ENCODE assay signal across 28 cellular contexts in the genomic region with DNA sequence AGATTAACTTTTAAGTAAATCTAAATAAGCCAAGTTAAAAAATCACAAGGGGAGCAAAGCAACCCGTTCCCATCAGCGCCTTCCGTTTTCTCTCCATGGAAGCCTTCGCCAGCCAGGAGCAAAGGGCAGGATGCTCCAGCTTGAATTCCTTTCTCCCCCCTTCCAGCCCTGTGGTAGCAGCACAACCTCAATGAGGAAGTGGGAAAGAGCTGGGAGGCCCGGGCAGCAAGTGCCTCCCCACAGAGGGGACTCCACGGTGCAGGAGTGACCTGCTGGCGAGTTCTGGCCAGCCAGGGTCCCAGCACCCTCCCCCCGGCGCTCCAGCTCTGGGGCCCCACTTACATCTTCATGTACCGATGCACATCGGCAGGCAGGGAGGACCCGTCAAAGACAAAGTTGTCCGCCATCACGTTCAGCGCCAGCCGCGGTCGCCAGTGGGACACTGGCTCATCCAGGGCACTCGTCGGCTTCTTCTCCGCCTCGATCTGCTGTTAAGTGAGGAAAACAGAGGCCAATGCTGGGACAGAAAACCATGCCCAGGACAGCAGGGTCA. TPM values are rescaled to one million over a fixed set of nuclear protein-coding genes. Genes with fewer than 3 reads are reported as not detected.
DNase-seq lines count a peak whose midpoint lies in the region; ATAC-seq, FAIRE-seq and TF ChIP-seq lines count a peak whose summit lies in the region.
"Had no signal": no experiment of that assay in that cellular context is flagged by ENCODE, and none has a peak within 500 bp of the region (broad histone marks: within the 10 kb centered on the region; RNA-seq: fewer than 3 reads in every experiment).

No MANE protein-coding gene starts in this region.

- no peak for FAIRE-seq in H1 (lab: Jason Lieb, UNC)
- FAIRE-seq: GM12892 had no signal

- TF ChIP-seq CTCF in heart right ventricle (IDR thresholded peaks at IDR 0.05) (no peak), MM.1S (IDR thresholded peaks at IDR 0.05; ENCODE audit: low read length) (no peak), H1 (IDR thresholded peaks at IDR 0.05; ENCODE audit: control extremely low read depth in 1 of 3, insufficient read depth in 1 of 3, low read depth in 1 of 3, low read length in 3 of 3) (no peak), ascending aorta (IDR thresholded peaks at IDR 0.05) (no peak)

- H3K9me3 ChIP-seq in heart right ventricle (no peaks in the 10 kb centered on the region), MM.1S (replicated peaks; ENCODE audit: insufficient read depth, low read length) (no peaks in the 10 kb centered on the region), H1 (ENCODE audit: insufficient read depth in 2 of 2, low read depth in 1 of 2, low read length in 1 of 2) (no peaks in the 10 kb centered on the region), trophoblast cell (ENCODE audit: insufficient read depth, low read depth, low read length) (peaks cover 3% of the 10 kb centered on the region), ascending aorta (no peaks in the 10 kb centered on the region)
- H3K9me3 ChIP-seq: BLaER1 treated with 17β-estradiol and CSF1 and Interleukin-3, amounts not matched to agents 10 nM and 100 nM; Caco-2; Peyer's patch; SJSA1 had no signal

- POLR2A ChIA-PET in H1 (lab: Charles Lee; ENCODE audit: partially characterized antibody) = interaction anchor here (0.7 kb wide), 1 partner anchor 50 kb away, joined by 3 read pairs; no protein-coding TSS in a partner anchor

- H3K23me2 ChIP-seq in H1 (ENCODE audit: low read depth, low read length) = no peaks in the 10 kb centered on the region

- CTCF ChIA-PET in H1 (lab: Charles Lee; ENCODE audit: partially characterized antibody) = interaction anchor here (0.5 kb wide), 1 partner anchor 1409 kb away, joined by 3 read pairs; no protein-coding TSS in a partner anchor

- H3K4me3 ChIP-seq in heart right ventricle = no peak overlapping the region
- H3K4me3 ChIP-seq in MM.1S (ENCODE audit: low read length) = no peak overlapping the region; the same call in 1 of the 2 replicates
- H3K4me3 ChIP-seq in H1 (ENCODE audit: extremely low read depth in 1 of 4, insufficient read depth in 2 of 4, low read depth in 3 of 4, low read length in 4 of 4) = no peak overlapping the region
- no peak overlapping the region for H3K4me3 ChIP-seq in trophoblast cell (ENCODE audit: low read depth, low read length)
- no peak overlapping the region for H3K4me3 ChIP-seq in ascending aorta
- H3K4me3 ChIP-seq: BLaER1 treated with 17β-estradiol and CSF1 and Interleukin-3, amounts not matched to agents 10 nM and 100 nM; Peyer's patch; SJSA1 had no signal

- H2BK120ac ChIP-seq in H1 (replicated peaks; ENCODE audit: low read depth, low read length) (no peak overlapping the region), trophoblast cell (ENCODE audit: insufficient read depth, low read length, poor library complexity) (no peak overlapping the region)

- H3K14ac ChIP-seq in H1 (ENCODE audit: insufficient read length) (no peak overlapping the region), trophoblast cell (ENCODE audit: low read length) (no peak overlapping the region)

- no peak for TF ChIP-seq EP300 in H1 (IDR thresholded peaks at IDR 0.05; ENCODE audit: borderline replicate concordance in 1 of 2, low read depth in 2 of 2, low read length in 2 of 2)

- H4K91ac ChIP-seq in H1 (replicated peaks; ENCODE audit: insufficient read length, low read length) (no peak overlapping the region), trophoblast cell (ENCODE audit: low read depth, low read length) (no peak overlapping the region)

- H3K18ac ChIP-seq in H1 (ENCODE audit: extremely low read depth, low read length) (no peak overlapping the region), trophoblast cell (ENCODE audit: low read length) (peak overlapping the region; percentile 23)

- no peak overlapping the region for H4K5ac ChIP-seq in H1 (ENCODE audit: insufficient read length, low read depth, low read length)

- H3K9ac ChIP-seq in MM.1S (ENCODE audit: low read length) (no peak overlapping the region), H1 (replicated peaks in 1 of 4; ENCODE audit: extremely low read depth in 1 of 4, low read depth in 3 of 4, low read length in 3 of 4) (no peak overlapping the region), trophoblast cell (ENCODE audit: low read length) (no peak overlapping the region)
- H3K9ac ChIP-seq: KMS-11 had no signal

- H4K8ac ChIP-seq in H1 (ENCODE audit: extremely low read depth, insufficient read depth, low read length) (peak overlapping the region; percentile 79; the same call in 1 of the 2 replicates), trophoblast cell (ENCODE audit: low read depth, low read length) (no peak overlapping the region)

- no peak overlapping the region for H3K56ac ChIP-seq in H1 (replicated peaks; ENCODE audit: insufficient read length, low read depth, low read length)

- no peaks in the 10 kb centered on the region for H4K20me1 ChIP-seq in MM.1S (ENCODE audit: insufficient read depth, low read length)
- H4K20me1 ChIP-seq in H1 (replicated peaks in 1 of 2; ENCODE audit: control insufficient read depth in 1 of 2, insufficient read depth in 2 of 2, low read length in 2 of 2) = peaks cover 12 to 24% of the 10 kb centered on the region in 2 experiments

- H2AFZ ChIP-seq in MM.1S (ENCODE audit: low read length) (no peak overlapping the region), H1 (ENCODE audit: low read length) (no peak overlapping the region), trophoblast cell (ENCODE audit: insufficient read depth, low read length, poor library complexity) (no peak overlapping the region)

- peaks cover 0 to 10% (median 6%) of the 10 kb centered on the region in 9 donors for H3K4me1 ChIP-seq in heart right ventricle
- H3K4me1 ChIP-seq in MM.1S (ENCODE audit: low read length) = peaks cover 62% of the 10 kb centered on the region
- no peaks in the 10 kb centered on the region for H3K4me1 ChIP-seq in H1 (replicated peaks in 1 of 4; ENCODE audit: control insufficient read depth in 3 of 4, insufficient read depth in 4 of 4, low read length in 3 of 4)
- no peaks in the 10 kb centered on the region for H3K4me1 ChIP-seq in trophoblast cell (ENCODE audit: control insufficient read depth in 1 of 2, insufficient read depth in 2 of 2, low read length in 2 of 2)
- peaks cover 0 to 4% of the 10 kb centered on the region in 2 donors for H3K4me1 ChIP-seq in ascending aorta
- H3K4me1 ChIP-seq: Caco-2 had no signal

- H3K79me1 ChIP-seq in H1 (ENCODE audit: low read depth, low read length) (peaks cover 7% of the 10 kb centered on the region; the same call in 1 of the 2 replicates), trophoblast cell (ENCODE audit: low read length) (no peaks in the 10 kb centered on the region)

- H3F3A ChIP-seq in MM.1S (ENCODE audit: insufficient read depth, low read length) = peaks cover 74% of the 10 kb centered on the region

- intact Hi-C loops in Right ventricle myocardium superior (cut with DNase I) = no loop called here
- intact Hi-C loops in heart right ventricle (cut with DNase I) = no loop called here
- intact Hi-C loops in ascending aorta (cut with DNase I) = no loop called here

- no peaks in the 10 kb centered on the region for H3K9me2 ChIP-seq in MM.1S (replicated peaks; ENCODE audit: insufficient read depth, low read length)

- H3K79me2 ChIP-seq in MM.1S (ENCODE audit: low read length) = peaks cover 100% of the 10 kb centered on the region
- H3K79me2 ChIP-seq in H1 (ENCODE audit: control insufficient read depth in 1 of 2, insufficient read depth in 2 of 2, low read length in 2 of 2) = peaks cover 0 to 6% of the 10 kb centered on the region in 2 experiments; a peak in 2 of 4 replicates
- H3K79me2 ChIP-seq in trophoblast cell (ENCODE audit: control insufficient read depth, insufficient read depth, low read length, poor library complexity) = no peaks in the 10 kb centered on the region

- ATAC-seq in Right ventricle myocardium superior (ENCODE audit: poor library complexity) (no peak), heart right ventricle (no peak)

- H3K4ac ChIP-seq in H1 (replicated peaks; ENCODE audit: insufficient read length, low read depth, low read length) (no peak overlapping the region), trophoblast cell (ENCODE audit: low read depth, low read length) (no peak overlapping the region)

- H2BK12ac ChIP-seq in H1 (ENCODE audit: low read depth, low read length) (no peak overlapping the region), trophoblast cell (ENCODE audit: low read length) (no peak overlapping the region)

- no peak overlapping the region for H2BK15ac ChIP-seq in H1 (ENCODE audit: low read length)

- H3K4me2 ChIP-seq in MM.1S (ENCODE audit: low read depth, low read length) (peak overlapping the region; percentile 34), H1 (ENCODE audit: insufficient read depth in 1 of 2, low read depth in 2 of 2, low read length in 2 of 2) (no peak overlapping the region), trophoblast cell (ENCODE audit: low read length) (no peak overlapping the region)
- H3K4me2 ChIP-seq: KMS-11 had no signal

- H2BK5ac ChIP-seq in H1 (ENCODE audit: low read depth, low read length) (no peak overlapping the region), trophoblast cell (ENCODE audit: low read depth, low read length, poor library complexity) (no peak overlapping the region)

- TF ChIP-seq POLR2A in H1 (IDR thresholded peaks at IDR 0.05; ENCODE audit: control extremely low read depth in 1 of 2, low read depth in 2 of 2, low read length in 2 of 2) = no peak

- no peak overlapping the region for H2BK20ac ChIP-seq in H1 (ENCODE audit: low read length)

- H3K27me3 ChIP-seq in heart right ventricle (no peaks in the 10 kb centered on the region), MM.1S (replicated peaks; ENCODE audit: insufficient read depth, low read length) (no peaks in the 10 kb centered on the region), H1 (replicated peaks in 1 of 4; ENCODE audit: control insufficient read depth in 3 of 4, extremely low read depth in 1 of 4, insufficient read depth in 3 of 4, low read length in 3 of 4) (no peaks in the 10 kb centered on the region), trophoblast cell (ENCODE audit: insufficient read depth, low read length) (no peaks in the 10 kb centered on the region), ascending aorta (no peaks in the 10 kb centered on the region)
- H3K27me3 ChIP-seq: BLaER1 treated with 17β-estradiol and CSF1 and Interleukin-3, amounts not matched to agents 10 nM and 100 nM; Peyer's patch; SJSA1 had no signal

- no peak overlapping the region for H4K12ac ChIP-seq in trophoblast cell (ENCODE audit: low read depth, low read length)

- 95% methylated on average over 22 of the region's 22 CpGs for WGBS in heart right ventricle, 2 donors
- 94% methylated on average over 22 of the region's 22 CpGs; no CpG with 5 or more reads in 1 of the 2 experiments for WGBS in H1 (ENCODE audit: extremely low coverage in 1 of 2, insufficient coverage in 1 of 2, insufficient read length in 1 of 2, insufficient replicate concordance in 2 of 2, low coverage in 1 of 2, low lambda C conversion rate in 2 of 2, missing lambda C conversion rate in 1 of 2), 2 experiments
- no CpG with 5 or more reads among the region's 22 CpGs for WGBS in trophoblast cell (ENCODE audit: extremely low coverage, insufficient coverage, insufficient read length)

- H2AK5ac ChIP-seq in H1 (ENCODE audit: low read depth, low read length) (no peak overlapping the region), trophoblast cell (ENCODE audit: low read length) (no peak overlapping the region)

- H3K27ac ChIP-seq in heart right ventricle (no peak overlapping the region), MM.1S (ENCODE audit: low read length) (peak overlapping the region; percentile 90; the same call in 1 of the 2 replicates), H1 (ENCODE audit: low read depth, low read length) (no peak overlapping the region), trophoblast cell (ENCODE audit: low read depth, low read length) (no peak overlapping the region), ascending aorta (no peak overlapping the region)
- H3K27ac ChIP-seq: 22Rv1; BLaER1 treated with 17β-estradiol and CSF1 and Interleukin-3, amounts not matched to agents 10 nM and 100 nM; KMS-11; SJSA1 had no signal

- no peak for TF ChIP-seq RAD21 in H1 (IDR thresholded peaks at IDR 0.05 in 1 of 2, conservative IDR thresholded peaks at IDR 0.05 in 1 of 2; ENCODE audit: low read depth in 2 of 2, low read length in 2 of 2)

- DNase-seq in Right ventricle myocardium superior = peak; percentile 30
- no peak for DNase-seq in heart right ventricle
- no peak for DNase-seq in MM.1S
- DNase-seq in H1 (ENCODE audit: low read depth in 1 of 2, low spot score in 2 of 2) = no peak
- no peak for DNase-seq in trophoblast cell
- no peak for DNase-seq in ascending aorta (ENCODE audit: low spot score in 2 of 2)
- no peak for DNase-seq in NK-92 (lab: John Stamatoyannopoulos, UW; ENCODE audit: unreplicated experiment)
- no peak for DNase-seq in stimulated activated naive CD4-positive, alpha-beta T cell treated with Interleukin-2 at 50 U/mL for 16 hours (lab: John Stamatoyannopoulos, UW)
- DNase-seq: ACHN; Caco-2; CD4-positive, alpha-beta memory T cell; DND-41; H9; HFFc6; IMR-90; NCI-H1105 treated with DMSO at 0.1 percent for 48 hours; NCI-H1694; NCI-H2081; NCI-H2171; NCI-H345; NCI-H524; NCI-H82 had no signal

- H3K23ac ChIP-seq in H1 (ENCODE audit: insufficient read length) (no peak overlapping the region), trophoblast cell (ENCODE audit: low read length) (no peak overlapping the region)

- peaks cover 4 to 94% (median 72%) of the 10 kb centered on the region in 9 donors for H3K36me3 ChIP-seq in heart right ventricle
- peaks cover 67% of the 10 kb centered on the region for H3K36me3 ChIP-seq in MM.1S (replicated peaks; ENCODE audit: insufficient read depth, low read length)
- peaks cover 36 to 66% (median 57%) of the 10 kb centered on the region in 4 experiments for H3K36me3 ChIP-seq in H1 (ENCODE audit: control insufficient read depth in 2 of 4, insufficient read depth in 4 of 4, low read length in 3 of 4)
- peaks cover 82 to 83% of the 10 kb centered on the region in 2 experiments for H3K36me3 ChIP-seq in trophoblast cell (ENCODE audit: control insufficient read depth in 1 of 2, insufficient read depth in 2 of 2, low read length in 2 of 2)
- H3K36me3 ChIP-seq in ascending aorta = peaks cover 72 to 92% of the 10 kb centered on the region in 2 donors

RNA-seq across cellular contexts. Expression of gene CLPTM1L, which starts 6.3 kb away (rescaled TPM):
- total RNA-seq in Right ventricle myocardium superior = 30.4 TPM
- 10 to 100 TPM; 27.5 to 43.9 (median 32.5) TPM for total RNA-seq in heart right ventricle
- polyA plus RNA-seq in heart right ventricle = 10 to 100 TPM; 21.5 to 78.0 TPM
- total RNA-seq in H1 (2021; fragmentation: NEBNext Ultra II Directional; extraction: Animal tissue kit (Norgen Biotek cat#: 25700)) = 102 and 109 TPM in 2 replicates
- polyA plus RNA-seq in H1 (2011; rRNA removed) = 119 and 122 TPM in 2 replicates
- 110 TPM for polyA plus RNA-seq in H1 (2011; cell fraction: cytosol; rRNA removed)
- 138 TPM for polyA plus RNA-seq in H1 (2011; cell fraction: nucleus; rRNA removed)
- polyA plus RNA-seq in H1 (2012, experiment 1 of 2) = 78.3 to 114 TPM (median 89.5 TPM) in 4 replicates
- polyA plus RNA-seq in H1 (2012, experiment 2 of 2) = 134 TPM
- polyA plus RNA-seq in H1 (2013, experiment 1 of 2) = 79.2 TPM
- 82.6 TPM for polyA plus RNA-seq in H1 (2013, experiment 2 of 2)
- polyA minus RNA-seq in H1 (2011; rRNA and poly(A)+ RNA removed) = 97.1 and 170 TPM in 2 replicates
- polyA minus RNA-seq in H1 (2011; cell fraction: cytosol; rRNA and poly(A)+ RNA removed) = 66.9 TPM
- 56.8 TPM for polyA minus RNA-seq in H1 (2011; cell fraction: nucleus; rRNA and poly(A)+ RNA removed)
- polyA plus RNA-seq in trophoblast cell (2013) = 84.8 and 91.2 TPM in 2 replicates
- total RNA-seq in ascending aorta = 23.6 TPM

RNA-seq across cellular contexts. Expression of gene TERT, which starts 43.7 kb away (rescaled TPM):
- total RNA-seq in Right ventricle myocardium superior (not detected), heart right ventricle (not detected), ascending aorta (not detected)
- polyA plus RNA-seq in heart right ventricle (not detected), H1 (2011; rRNA removed) (13.1 and 23.0 TPM in 2 replicates)
- total RNA-seq in H1 (2021; fragmentation: NEBNext Ultra II Directional; extraction: Animal tissue kit (Norgen Biotek cat#: 25700)) = 21.0 and 23.1 TPM in 2 replicates
- 19.3 TPM for polyA plus RNA-seq in H1 (2011; cell fraction: cytosol; rRNA removed)
- 70.1 TPM for polyA plus RNA-seq in H1 (2011; cell fraction: nucleus; rRNA removed)
- 11.6 to 23.1 TPM (median 17.1 TPM) in 4 replicates for polyA plus RNA-seq in H1 (2012, experiment 1 of 2)
- 10.2 TPM for polyA plus RNA-seq in H1 (2012, experiment 2 of 2)
- polyA plus RNA-seq in H1 (2013, experiment 1 of 2) = 16.6 TPM
- 13.5 TPM for polyA plus RNA-seq in H1 (2013, experiment 2 of 2)
- 12.3 and 13.0 TPM in 2 replicates for polyA minus RNA-seq in H1 (2011; rRNA and poly(A)+ RNA removed)
- 20.2 TPM for polyA minus RNA-seq in H1 (2011; cell fraction: cytosol; rRNA and poly(A)+ RNA removed)
- polyA minus RNA-seq in H1 (2011; cell fraction: nucleus; rRNA and poly(A)+ RNA removed) = 38.0 TPM
- polyA plus RNA-seq in trophoblast cell (2013) = 0.08 TPM in 2 replicates
- total RNA-seq: CD4-positive, alpha-beta memory T cell; IMR-90 had no signal
- polyA plus RNA-seq: IMR-90 had no signal

Comparison
In these comparisons a context has a peak if more than half of its experiments do, and no peak if none do; other contexts are left out.
1. RNA of gene TERT, which starts 43.7 kb away (total RNA-seq): 21.0 to 23.1 TPM in H1; not detected in Right ventricle myocardium superior (single experiment), not detected in heart right ventricle and not detected in ascending aorta (single experiment); every median in the first group is over 10 times any median in the second.